Comparison of ENCODE assay signal across 8 cellular contexts in the genomic region with DNA sequence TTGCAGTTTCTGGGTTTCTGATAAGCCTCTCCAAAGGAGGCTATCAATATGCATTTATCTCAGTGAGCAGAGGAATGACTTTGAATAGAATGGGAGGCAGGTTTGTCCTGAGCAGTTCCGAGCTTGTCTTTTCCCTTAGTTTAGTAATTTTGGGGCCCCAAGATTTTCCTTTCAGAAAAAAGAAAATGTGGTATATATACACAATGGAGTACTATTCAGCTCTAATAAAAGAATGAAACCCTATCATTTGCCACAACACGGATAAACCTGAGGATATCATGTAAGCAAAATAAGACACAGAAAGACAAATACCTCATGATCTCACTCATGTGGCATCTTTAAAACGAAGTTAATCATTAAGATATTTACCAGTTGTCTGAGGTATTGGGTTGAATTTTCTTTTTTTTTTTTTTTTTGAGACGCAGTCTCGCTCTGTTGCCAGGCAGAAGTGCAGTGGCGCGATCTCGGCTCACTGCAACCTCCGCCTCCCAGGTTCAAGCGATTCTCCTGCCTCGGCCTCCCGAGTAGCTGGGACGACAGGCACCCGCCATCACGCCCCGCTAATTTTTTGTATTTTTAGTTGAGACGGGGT. TPM values are rescaled to one million over a fixed set of nuclear protein-coding genes. Genes with fewer than 3 reads are reported as not detected.
DNase-seq lines count a peak whose midpoint lies in the region; ATAC-seq, FAIRE-seq and TF ChIP-seq lines count a peak whose summit lies in the region.

No MANE protein-coding gene starts in this region.

- ATAC-seq in HG02798 (IDR thresholded peaks at IDR 0.05; ENCODE audit: poor library complexity, unreplicated experiment) (peak; percentile 6), left cardiac atrium (peak; percentile 19 to 31), gastrocnemius medialis (peak in 1 of 2 donors; percentile 8)

- peaks cover 29% of the 10 kb centered on the region for H3K9me3 Mint-ChIP-seq in activated CD4-positive, alpha-beta memory T cell treated with anti-CD3 and anti-CD28 coated beads for 36 hours

- CTCF ChIA-PET in activated CD4-positive, alpha-beta memory T cell treated with anti-CD3 and anti-CD28 coated beads for 36 hours (lab: Charles Lee): no interaction called here

- peaks cover 11 to 22% of the 10 kb centered on the region in 2 donors for H3K4me1 ChIP-seq in gastrocnemius medialis

- H3K27me3 ChIP-seq in gastrocnemius medialis: no peaks in the 10 kb centered on the region

- in situ Hi-C loops in gastrocnemius medialis (cut with MboI; ENCODE audit: low sequenced_read_pairs in 4 of 4): no loop called here

- H3K9me3 ChIP-seq in gastrocnemius medialis: no peaks in the 10 kb centered on the region

- H3K27me3 Mint-ChIP-seq in activated CD4-positive, alpha-beta memory T cell treated with anti-CD3 and anti-CD28 coated beads for 36 hours: no peaks in the 10 kb centered on the region

- peak overlapping the region; percentile 91 for H3K27ac Mint-ChIP-seq in activated CD4-positive, alpha-beta memory T cell treated with anti-CD3 and anti-CD28 coated beads for 36 hours

- FAIRE-seq in H54 (lab: Jason Lieb, UNC) (no peak), GM12891 (lab: Jason Lieb, UNC) (no peak)

- peaks cover 41% of the 10 kb centered on the region for H3K4me1 Mint-ChIP-seq in activated CD4-positive, alpha-beta memory T cell treated with anti-CD3 and anti-CD28 coated beads for 36 hours (ENCODE audit: low read depth)

- POLR2A ChIA-PET in activated CD4-positive, alpha-beta memory T cell treated with anti-CD3 and anti-CD28 coated beads for 36 hours (lab: Charles Lee): interaction anchor here (2.2 kb wide), 1 partner anchor 24 kb away, joined by 10 read pairs; no protein-coding TSS in a partner anchor

- peaks cover 62% of the 10 kb centered on the region for H3K36me3 Mint-ChIP-seq in activated CD4-positive, alpha-beta memory T cell treated with anti-CD3 and anti-CD28 coated beads for 36 hours

- TF ChIP-seq POLR2A in gastrocnemius medialis (IDR thresholded peaks at IDR 0.05): no peak
- TF ChIP-seq POLR2A in H54 (IDR thresholded peaks at IDR 0.05; ENCODE audit: low read depth, low read length): no peak
- TF ChIP-seq POLR2A in GM12891 (IDR thresholded peaks at IDR 0.05; ENCODE audit: low read depth, low read length): no peak

- H3K4me3 ChIP-seq in GM12864 (ENCODE audit: low read depth, low read length) (peak overlapping the region; percentile 73), gastrocnemius medialis (peak overlapping the region; percentile 89 to 95 (median 94))

- TF ChIP-seq CTCF in GM12864 (IDR thresholded peaks at IDR 0.05; ENCODE audit: low read depth, low read length, missing control alignments): no peak
- TF ChIP-seq CTCF in gastrocnemius medialis (IDR thresholded peaks at IDR 0.05 in 4 of 5, conservative IDR thresholded peaks at IDR 0.05 in 1 of 5): no peak

- no peak for DNase-seq in GM12864 (ENCODE audit: low read depth)
- no peak for DNase-seq in activated CD4-positive, alpha-beta memory T cell treated with anti-CD3 and anti-CD28 coated beads for 36 hours
- no peak for DNase-seq in left cardiac atrium
- DNase-seq in gastrocnemius medialis: no peak
- no peak for DNase-seq in SKM-1 (lab: John Stamatoyannopoulos, UW; ENCODE audit: unreplicated experiment)
- no peak for DNase-seq in H54 (ENCODE audit: insufficient read length, low spot score)
- no peak for DNase-seq in GM12891 (ENCODE audit: insufficient read length, low spot score)

- H3K4me3 Mint-ChIP-seq in activated CD4-positive, alpha-beta memory T cell treated with anti-CD3 and anti-CD28 coated beads for 36 hours: peak overlapping the region; percentile 95

- peak overlapping the region; percentile 83 to 94 (median 88) for H3K27ac ChIP-seq in gastrocnemius medialis

- H3K36me3 ChIP-seq in gastrocnemius medialis: peaks cover 0 to 42% of the 10 kb centered on the region in 2 donors

- intact Hi-C loops in activated CD4-positive, alpha-beta memory T cell treated with anti-CD3 and anti-CD28 coated beads for 36 hours (cut with micrococcal nuclease): loop anchor here (2.0 to 5.0 kb wide), 2 partner anchors 176 to 376 kb away; a partner anchor contains a TSS
- intact Hi-C loops in left cardiac atrium (cut with DNase I) (no loop called here), gastrocnemius medialis (cut with DNase I; ENCODE audit: low total_unique reads) (loop anchor here (2.0 to 10.0 kb wide), 2 partner anchors 162 to 176 kb away; a partner anchor contains a TSS)

TF ChIP-seq in GM12891, 5 proteins besides CTCF, POLR2A, EP300 and RAD21:
- TF ChIP-seq POLR2AphosphoS5 (IDR thresholded peaks at IDR 0.05; ENCODE audit: low read depth, low read length): no peak
- TF ChIP-seq POU2F2 (IDR thresholded peaks at IDR 0.05; ENCODE audit: low read depth, low read length): no peak
- no peak for TF ChIP-seq SPI1 (IDR thresholded peaks at IDR 0.05; ENCODE audit: low read depth, low read length)
- no peak for TF ChIP-seq TAF1 (IDR thresholded peaks at IDR 0.05; ENCODE audit: low read depth, low read length)
- no peak for TF ChIP-seq PAX5 (IDR thresholded peaks at IDR 0.05; ENCODE audit: insufficient read depth, low read length, severe bottlenecking)
TF ChIP-seq in GM12891: peak in this region for 0.

RNA-seq across cellular contexts. Expression of a gene that starts 0.5 kb away (rescaled TPM):
- 10 to 100 TPM; 31.0 to 31.8 TPM for total RNA-seq in activated CD4-positive, alpha-beta memory T cell treated with anti-CD3 and anti-CD28 coated beads for 36 hours
- total RNA-seq in left cardiac atrium (10 to 100 TPM; 14.8 to 18.6 TPM), gastrocnemius medialis (10 to 100 TPM in 1 of 4 donors, 1 to 10 TPM in 3; 8.0 to 15.2 (median 9.1) TPM)
- polyA plus RNA-seq in GM12891 (2012; ENCODE audit: low read depth, missing spikeins): 17.4 TPM

RNA-seq across cellular contexts. Expression of a gene that starts 0.6 kb away (rescaled TPM):
- total RNA-seq in activated CD4-positive, alpha-beta memory T cell treated with anti-CD3 and anti-CD28 coated beads for 36 hours: 10 to 100 TPM; 38.9 to 42.2 TPM
- 10 to 100 TPM; 21.6 to 23.3 TPM for total RNA-seq in left cardiac atrium
- total RNA-seq in gastrocnemius medialis: 10 to 100 TPM in 2 of 4 donors, 1 to 10 TPM in 2; 6.4 to 20.6 (median 11.0) TPM
- polyA plus RNA-seq in GM12891 (2012; ENCODE audit: low read depth, missing spikeins): 24.9 TPM

Comparison
In these comparisons a context has a peak if more than half of its experiments do, and no peak if none do; other contexts are left out.
1. intact Hi-C loops: an anchor here in activated CD4-positive, alpha-beta memory T cell treated with anti-CD3 and anti-CD28 coated beads for 36 hours (2.0 to 5.0 kb wide) and gastrocnemius medialis (2.0 to 10.0 kb wide); none called in left cardiac atrium.